ENCODE assay signal across 11 cellular contexts in the genomic region with DNA sequence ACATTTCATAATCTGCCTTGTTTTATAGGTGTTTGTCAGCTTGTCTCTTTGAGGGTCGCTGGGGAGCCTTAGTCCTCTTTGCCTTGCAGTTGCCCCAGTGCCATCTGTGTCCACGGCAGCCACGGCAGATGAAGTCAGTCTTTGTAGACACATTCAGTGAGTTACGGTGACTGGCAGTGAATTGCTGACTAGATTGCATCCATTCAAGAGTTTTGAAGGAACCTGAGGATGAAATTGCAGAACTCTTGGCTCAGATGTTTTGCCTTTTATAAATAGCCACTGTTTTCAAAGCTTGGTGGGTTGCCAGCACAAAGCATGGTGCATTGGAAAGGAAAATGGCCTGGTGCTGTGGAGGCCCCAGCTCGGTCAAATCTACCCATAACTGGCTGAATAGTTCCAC.
A peak's percentile ranks its signal among the peaks of the same experiment; 100 is the strongest.
DNase-seq lines count a peak whose midpoint lies in the region; TF ChIP-seq lines count a peak whose summit lies in the region.
"Had no signal": no experiment of that assay in that cellular context is flagged by ENCODE, and none has a peak within 500 bp of the region (broad histone marks: within the 10 kb centered on the region; RNA-seq: fewer than 3 reads in every experiment).

No MANE protein-coding gene starts in this region.

- TF ChIP-seq CTCF in Calu3 (IDR thresholded peaks at IDR 0.05; ENCODE audit: unreplicated experiment) (no peak), RWPE1 (conservative IDR thresholded peaks at IDR 0.05; ENCODE audit: low read depth) (no peak), neural crest cell (conservative IDR thresholded peaks at IDR 0.05) (no peak)

- H3K27me3 Mint-ChIP-seq in Calu3 (ENCODE audit: unreplicated experiment) = no peaks in the 10 kb centered on the region
- H3K27me3 Mint-ChIP-seq in neural crest cell (ENCODE audit: low read depth) = no peaks in the 10 kb centered on the region

- H3K4me1 Mint-ChIP-seq in Calu3 (ENCODE audit: low read depth, unreplicated experiment) (peaks cover 67% of the 10 kb centered on the region), neural crest cell (peaks cover 60% of the 10 kb centered on the region)

- POLR2A ChIA-PET in RWPE1 (lab: Yijun Ruan, JAX; ENCODE audit: low non-redundant PET) = interaction anchor here (0.6 kb wide), 1 partner anchor 88 kb away, joined by 5 read pairs; no protein-coding TSS in a partner anchor

- H3K27ac ChIP-seq in RWPE1 = peak overlapping the region; percentile 70

- H3K36me3 Mint-ChIP-seq in Calu3 (ENCODE audit: insufficient read depth, unreplicated experiment) (peaks cover 23% of the 10 kb centered on the region), neural crest cell (ENCODE audit: low read depth) (no peaks in the 10 kb centered on the region)

- DNase-seq in Calu3 (no peak), RWPE1 (ENCODE audit: low spot score) (no peak), fibroblast of gingiva (ENCODE audit: low read depth) (peak; percentile 45), neural crest cell (ENCODE audit: low read depth, low spot score) (no peak), NCI-H1105 treated with DMSO at 0.1 percent for 48 hours (lab: John Stamatoyannopoulos, UW) (no peak), SIG-M5 (lab: John Stamatoyannopoulos, UW) (no peak), NCI-H1092 treated with DMSO at 0.1 percent for 48 hours (lab: John Stamatoyannopoulos, UW) (no peak)
- DNase-seq in NK-92 treated with Interleukin-12 subunit alpha and Interleukin-12 subunit beta, amount 100 ng/mL, for 24 hours (lab: John Stamatoyannopoulos, UW) = no peak
- DNase-seq: NCI-H1092, occipital lobe had no signal

- BruUV-seq in Calu3 (replicated peaks; lab: Mats Ljungman, UMichigan) = TSS peak; percentile 10

- H3K27ac Mint-ChIP-seq in Calu3 (ENCODE audit: unreplicated experiment) (peak overlapping the region; percentile 83), neural crest cell (ENCODE audit: unreplicated experiment) (no peak overlapping the region)
- H3K27ac Mint-ChIP-seq: activated T-helper 2 cell treated with anti-CD3 and anti-CD28 coated beads, Interferon-gamma antibody, Interleukin-2, Interleukin-4, amounts not matched to agents 10 μg/mL and 5 μg/mL and 100 μg/mL, durations not matched to agents 14 hours and 24 hours and 36 hours had no signal

- no peaks in the 10 kb centered on the region for H3K9me3 Mint-ChIP-seq in Calu3 (ENCODE audit: low read depth, unreplicated experiment)
- H3K9me3 Mint-ChIP-seq in neural crest cell = no peaks in the 10 kb centered on the region
- H3K9me3 Mint-ChIP-seq: activated T-helper 2 cell treated with anti-CD3 and anti-CD28 coated beads, Interferon-gamma antibody, Interleukin-2, Interleukin-4, amounts not matched to agents 10 μg/mL and 5 μg/mL and 100 μg/mL, durations not matched to agents 14 hours and 24 hours and 36 hours had no signal

- CTCF ChIA-PET in Calu3 (lab: Charles Lee) = no interaction called here
- CTCF ChIA-PET in RWPE1 (lab: Yijun Ruan, JAX) = no interaction called here

- intact Hi-C loops in Calu3 (cut with micrococcal nuclease; ENCODE audit: unreplicated experiment) = loop anchor here (2.0 to 5.0 kb wide), 2 partner anchors 56 to 280 kb away; no protein-coding TSS in a partner anchor

- H3K4me3 Mint-ChIP-seq in Calu3 (ENCODE audit: low read depth, unreplicated experiment) (peak overlapping the region; percentile 22), neural crest cell (peak overlapping the region; percentile 13)
